ENCODE assay signal across 1 cellular context in the genomic region with DNA sequence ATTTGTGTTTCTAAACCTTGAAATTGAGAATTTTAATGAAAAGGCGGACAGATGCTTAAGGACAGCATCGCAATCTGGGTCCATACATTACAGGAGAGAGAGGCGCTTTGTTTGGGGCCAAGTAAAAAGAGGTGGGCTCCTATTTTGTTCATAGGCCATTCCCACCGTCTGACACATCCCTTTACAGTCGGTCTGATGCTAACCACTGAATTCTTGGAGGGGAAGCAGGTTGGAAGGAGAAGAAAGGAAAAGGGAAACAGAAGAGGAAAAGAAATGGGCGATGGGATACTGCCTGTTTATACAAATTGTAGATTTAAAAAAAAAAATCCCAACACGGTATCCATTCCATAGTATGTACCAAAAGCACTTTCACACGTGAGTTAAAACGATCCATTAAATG.
TF ChIP-seq lines count a peak whose summit lies in the region.

No MANE protein-coding gene starts in this region.

TF ChIP-seq in HepG2, 621 proteins besides CTCF, POLR2A, EP300 and RAD21 (continued from another document):
- TF ChIP-seq, protein P1, sequence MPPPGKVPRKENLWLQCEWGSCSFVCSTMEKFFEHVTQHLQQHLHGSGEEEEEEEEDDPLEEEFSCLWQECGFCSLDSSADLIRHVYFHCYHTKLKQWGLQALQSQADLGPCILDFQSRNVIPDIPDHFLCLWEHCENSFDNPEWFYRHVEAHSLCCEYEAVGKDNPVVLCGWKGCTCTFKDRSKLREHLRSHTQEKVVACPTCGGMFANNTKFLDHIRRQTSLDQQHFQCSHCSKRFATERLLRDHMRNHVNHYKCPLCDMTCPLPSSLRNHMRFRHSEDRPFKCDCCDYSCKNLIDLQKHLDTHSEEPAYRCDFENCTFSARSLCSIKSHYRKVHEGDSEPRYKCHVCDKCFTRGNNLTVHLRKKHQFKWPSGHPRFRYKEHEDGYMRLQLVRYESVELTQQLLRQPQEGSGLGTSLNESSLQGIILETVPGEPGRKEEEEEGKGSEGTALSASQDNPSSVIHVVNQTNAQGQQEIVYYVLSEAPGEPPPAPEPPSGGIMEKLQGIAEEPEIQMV (CRISPR knock-in tag; IDR thresholded peaks at IDR 0.05; ENCODE audit: low read depth) = no peak
- TF ChIP-seq ZNF569 (CRISPR knock-in tag; IDR thresholded peaks at IDR 0.05; ENCODE audit: borderline replicate concordance) (no peak), ZNF709 (CRISPR knock-in tag; IDR thresholded peaks at IDR 0.05) (no peak), MBNL3 (CRISPR knock-in tag; conservative IDR thresholded peaks at IDR 0.05) (no peak), HNF4G (IDR thresholded peaks at IDR 0.05; ENCODE audit: borderline replicate concordance, low read depth, low read length) (no peak), HNF4G (CRISPR knock-in tag; IDR thresholded peaks at IDR 0.05; ENCODE audit: borderline replicate concordance, low read depth) (no peak), ZNF382 (CRISPR knock-in tag; IDR thresholded peaks at IDR 0.05; ENCODE audit: borderline replicate concordance) (no peak), PRPF4 (IDR thresholded peaks at IDR 0.05; ENCODE audit: low read depth, low read length, poor library complexity, severe bottlenecking) (no peak), ZNF331 (CRISPR knock-in tag; IDR thresholded peaks at IDR 0.05) (no peak), ZNF713 (CRISPR knock-in tag; IDR thresholded peaks at IDR 0.05) (no peak), GLI4 (CRISPR knock-in tag; IDR thresholded peaks at IDR 0.05; ENCODE audit: borderline replicate concordance) (no peak), JUNB (CRISPR knock-in tag; IDR thresholded peaks at IDR 0.05; ENCODE audit: borderline replicate concordance) (no peak), ZNF678 (CRISPR knock-in tag; IDR thresholded peaks at IDR 0.05) (no peak)
- TF ChIP-seq, protein P2, sequence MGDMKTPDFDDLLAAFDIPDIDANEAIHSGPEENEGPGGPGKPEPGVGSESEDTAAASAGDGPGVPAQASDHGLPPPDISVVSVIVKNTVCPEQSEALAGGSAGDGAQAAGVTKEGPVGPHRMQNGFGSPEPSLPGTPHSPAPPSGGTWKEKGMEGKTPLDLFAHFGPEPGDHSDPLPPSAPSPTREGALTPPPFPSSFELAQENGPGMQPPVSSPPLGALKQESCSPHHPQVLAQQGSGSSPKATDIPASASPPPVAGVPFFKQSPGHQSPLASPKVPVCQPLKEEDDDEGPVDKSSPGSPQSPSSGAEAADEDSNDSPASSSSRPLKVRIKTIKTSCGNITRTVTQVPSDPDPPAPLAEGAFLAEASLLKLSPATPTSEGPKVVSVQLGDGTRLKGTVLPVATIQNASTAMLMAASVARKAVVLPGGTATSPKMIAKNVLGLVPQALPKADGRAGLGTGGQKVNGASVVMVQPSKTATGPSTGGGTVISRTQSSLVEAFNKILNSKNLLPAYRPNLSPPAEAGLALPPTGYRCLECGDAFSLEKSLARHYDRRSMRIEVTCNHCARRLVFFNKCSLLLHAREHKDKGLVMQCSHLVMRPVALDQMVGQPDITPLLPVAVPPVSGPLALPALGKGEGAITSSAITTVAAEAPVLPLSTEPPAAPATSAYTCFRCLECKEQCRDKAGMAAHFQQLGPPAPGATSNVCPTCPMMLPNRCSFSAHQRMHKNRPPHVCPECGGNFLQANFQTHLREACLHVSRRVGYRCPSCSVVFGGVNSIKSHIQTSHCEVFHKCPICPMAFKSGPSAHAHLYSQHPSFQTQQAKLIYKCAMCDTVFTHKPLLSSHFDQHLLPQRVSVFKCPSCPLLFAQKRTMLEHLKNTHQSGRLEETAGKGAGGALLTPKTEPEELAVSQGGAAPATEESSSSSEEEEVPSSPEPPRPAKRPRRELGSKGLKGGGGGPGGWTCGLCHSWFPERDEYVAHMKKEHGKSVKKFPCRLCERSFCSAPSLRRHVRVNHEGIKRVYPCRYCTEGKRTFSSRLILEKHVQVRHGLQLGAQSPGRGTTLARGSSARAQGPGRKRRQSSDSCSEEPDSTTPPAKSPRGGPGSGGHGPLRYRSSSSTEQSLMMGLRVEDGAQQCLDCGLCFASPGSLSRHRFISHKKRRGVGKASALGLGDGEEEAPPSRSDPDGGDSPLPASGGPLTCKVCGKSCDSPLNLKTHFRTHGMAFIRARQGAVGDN (CRISPR knock-in tag; IDR thresholded peaks at IDR 0.05) = no peak
- TF ChIP-seq, protein P3, sequence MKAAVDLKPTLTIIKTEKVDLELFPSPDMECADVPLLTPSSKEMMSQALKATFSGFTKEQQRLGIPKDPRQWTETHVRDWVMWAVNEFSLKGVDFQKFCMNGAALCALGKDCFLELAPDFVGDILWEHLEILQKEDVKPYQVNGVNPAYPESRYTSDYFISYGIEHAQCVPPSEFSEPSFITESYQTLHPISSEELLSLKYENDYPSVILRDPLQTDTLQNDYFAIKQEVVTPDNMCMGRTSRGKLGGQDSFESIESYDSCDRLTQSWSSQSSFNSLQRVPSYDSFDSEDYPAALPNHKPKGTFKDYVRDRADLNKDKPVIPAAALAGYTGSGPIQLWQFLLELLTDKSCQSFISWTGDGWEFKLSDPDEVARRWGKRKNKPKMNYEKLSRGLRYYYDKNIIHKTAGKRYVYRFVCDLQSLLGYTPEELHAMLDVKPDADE (CRISPR knock-in tag; IDR thresholded peaks at IDR 0.05) = no peak
- TF ChIP-seq, protein P4, sequence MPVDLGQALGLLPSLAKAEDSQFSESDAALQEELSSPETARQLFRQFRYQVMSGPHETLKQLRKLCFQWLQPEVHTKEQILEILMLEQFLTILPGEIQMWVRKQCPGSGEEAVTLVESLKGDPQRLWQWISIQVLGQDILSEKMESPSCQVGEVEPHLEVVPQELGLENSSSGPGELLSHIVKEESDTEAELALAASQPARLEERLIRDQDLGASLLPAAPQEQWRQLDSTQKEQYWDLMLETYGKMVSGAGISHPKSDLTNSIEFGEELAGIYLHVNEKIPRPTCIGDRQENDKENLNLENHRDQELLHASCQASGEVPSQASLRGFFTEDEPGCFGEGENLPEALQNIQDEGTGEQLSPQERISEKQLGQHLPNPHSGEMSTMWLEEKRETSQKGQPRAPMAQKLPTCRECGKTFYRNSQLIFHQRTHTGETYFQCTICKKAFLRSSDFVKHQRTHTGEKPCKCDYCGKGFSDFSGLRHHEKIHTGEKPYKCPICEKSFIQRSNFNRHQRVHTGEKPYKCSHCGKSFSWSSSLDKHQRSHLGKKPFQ (CRISPR knock-in tag; IDR thresholded peaks at IDR 0.05; ENCODE audit: insufficient replicate concordance) = no peak
- TF ChIP-seq, protein P5, sequence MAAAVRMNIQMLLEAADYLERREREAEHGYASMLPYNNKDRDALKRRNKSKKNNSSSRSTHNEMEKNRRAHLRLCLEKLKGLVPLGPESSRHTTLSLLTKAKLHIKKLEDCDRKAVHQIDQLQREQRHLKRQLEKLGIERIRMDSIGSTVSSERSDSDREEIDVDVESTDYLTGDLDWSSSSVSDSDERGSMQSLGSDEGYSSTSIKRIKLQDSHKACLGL (CRISPR knock-in tag; IDR thresholded peaks at IDR 0.05) = no peak
- TF ChIP-seq, protein P6, sequence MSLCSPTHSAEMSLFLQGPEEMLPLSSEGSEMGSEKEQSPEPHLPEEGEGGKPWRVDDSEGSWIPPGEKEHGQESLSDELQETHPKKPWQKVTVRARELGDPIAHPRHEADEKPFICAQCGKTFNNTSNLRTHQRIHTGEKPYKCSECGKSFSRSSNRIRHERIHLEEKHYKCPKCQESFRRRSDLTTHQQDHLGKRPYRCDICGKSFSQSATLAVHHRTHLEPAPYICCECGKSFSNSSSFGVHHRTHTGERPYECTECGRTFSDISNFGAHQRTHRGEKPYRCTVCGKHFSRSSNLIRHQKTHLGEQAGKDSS (CRISPR knock-in tag; IDR thresholded peaks at IDR 0.05; ENCODE audit: borderline replicate concordance, low read depth) = no peak
- TF ChIP-seq, protein P7, sequence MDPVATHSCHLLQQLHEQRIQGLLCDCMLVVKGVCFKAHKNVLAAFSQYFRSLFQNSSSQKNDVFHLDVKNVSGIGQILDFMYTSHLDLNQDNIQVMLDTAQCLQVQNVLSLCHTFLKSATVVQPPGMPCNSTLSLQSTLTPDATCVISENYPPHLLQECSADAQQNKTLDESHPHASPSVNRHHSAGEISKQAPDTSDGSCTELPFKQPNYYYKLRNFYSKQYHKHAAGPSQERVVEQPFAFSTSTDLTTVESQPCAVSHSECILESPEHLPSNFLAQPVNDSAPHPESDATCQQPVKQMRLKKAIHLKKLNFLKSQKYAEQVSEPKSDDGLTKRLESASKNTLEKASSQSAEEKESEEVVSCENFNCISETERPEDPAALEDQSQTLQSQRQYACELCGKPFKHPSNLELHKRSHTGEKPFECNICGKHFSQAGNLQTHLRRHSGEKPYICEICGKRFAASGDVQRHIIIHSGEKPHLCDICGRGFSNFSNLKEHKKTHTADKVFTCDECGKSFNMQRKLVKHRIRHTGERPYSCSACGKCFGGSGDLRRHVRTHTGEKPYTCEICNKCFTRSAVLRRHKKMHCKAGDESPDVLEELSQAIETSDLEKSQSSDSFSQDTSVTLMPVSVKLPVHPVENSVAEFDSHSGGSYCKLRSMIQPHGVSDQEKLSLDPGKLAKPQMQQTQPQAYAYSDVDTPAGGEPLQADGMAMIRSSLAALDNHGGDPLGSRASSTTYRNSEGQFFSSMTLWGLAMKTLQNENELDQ (CRISPR knock-in tag; IDR thresholded peaks at IDR 0.05; ENCODE audit: borderline replicate concordance) = no peak
